Comparison of ENCODE assay signal across 21 cellular contexts in the genomic region with DNA sequence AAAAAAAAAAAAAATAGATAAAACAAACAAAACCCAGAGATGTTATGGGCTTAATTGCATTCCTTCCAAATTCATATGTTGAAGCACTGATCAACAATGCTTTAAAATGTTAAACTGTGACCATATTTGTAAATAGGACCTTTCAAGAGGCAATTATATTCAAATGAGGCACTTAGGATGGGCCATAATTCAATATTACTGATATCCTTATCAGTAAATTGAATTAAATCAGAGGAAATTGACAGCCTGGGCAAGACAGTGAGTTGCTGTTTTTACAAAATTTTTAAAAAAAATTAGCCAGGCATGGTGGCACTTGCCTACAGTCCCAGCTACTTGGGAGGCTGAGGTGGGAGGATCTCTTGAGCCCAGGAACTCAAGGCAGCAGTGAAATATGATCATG.
DNase-seq lines count a peak whose midpoint lies in the region; ATAC-seq and TF ChIP-seq lines count a peak whose summit lies in the region.
"Had no signal": no experiment of that assay in that cellular context is flagged by ENCODE, and none has a peak within 500 bp of the region (broad histone marks: within the 10 kb centered on the region; RNA-seq: fewer than 3 reads in every experiment).

No MANE protein-coding gene starts in this region.

- H2BK120ac ChIP-seq in IMR-90 (ENCODE audit: low read depth, low read length) = no peak overlapping the region

- POLR2A ChIA-PET in IMR-90 (lab: Charles Lee; ENCODE audit: unreplicated experiment) = no interaction called here
- POLR2A ChIA-PET in SK-N-SH (lab: Yijun Ruan, JAX) = no interaction called here

- H3K4me1 ChIP-seq in IMR-90 (ENCODE audit: control insufficient read depth, insufficient read depth, low read length) (peaks cover 2% of the 10 kb centered on the region; the same call in 1 of the 2 replicates), SK-N-SH (ENCODE audit: control insufficient read depth in 1 of 2, insufficient read depth in 2 of 2, low read depth in 1 of 2, low read length in 1 of 2) (no peaks in the 10 kb centered on the region; a peak in 1 of 4 replicates), osteoblast (ENCODE audit: insufficient read depth, low read length) (peaks cover 10% of the 10 kb centered on the region), aorta (ENCODE audit: control insufficient read depth in 1 of 2, insufficient read depth in 2 of 2, low read length in 2 of 2) (no peaks in the 10 kb centered on the region)
- H3K4me1 ChIP-seq: BLaER1 treated with 17β-estradiol and CSF1 and Interleukin-3, amounts not matched to agents 10 nM and 100 nM had no signal

- H3K36me3 ChIP-seq in IMR-90 (ENCODE audit: control insufficient read depth, insufficient read depth, low read length) (no peaks in the 10 kb centered on the region), SK-N-SH (replicated peaks in 1 of 2; ENCODE audit: control insufficient read depth in 1 of 2, insufficient read depth in 2 of 2, low read length in 1 of 2) (no peaks in the 10 kb centered on the region), osteoblast (ENCODE audit: insufficient read depth, low read length) (no peaks in the 10 kb centered on the region), aorta (ENCODE audit: control insufficient read depth in 1 of 2, insufficient read depth in 2 of 2, low read length in 1 of 2) (no peaks in the 10 kb centered on the region)
- H3K36me3 ChIP-seq: BLaER1 treated with 17β-estradiol and CSF1 and Interleukin-3, amounts not matched to agents 10 nM and 100 nM had no signal

- H3K4me3 ChIP-seq in IMR-90 (ENCODE audit: insufficient read depth, low read depth, low read length) (no peak overlapping the region), SK-N-SH (ENCODE audit: low read depth in 2 of 2, low read length in 1 of 2) (no peak overlapping the region), osteoblast (ENCODE audit: insufficient read depth, low read length) (no peak overlapping the region), aorta (ENCODE audit: low read length in 2 of 2) (no peak overlapping the region)
- H3K4me3 ChIP-seq: A549; BLaER1 treated with 17β-estradiol and CSF1 and Interleukin-3, amounts not matched to agents 10 nM and 100 nM; GM12878 had no signal

- peaks cover 5% of the 10 kb centered on the region for H3F3A ChIP-seq in SK-N-SH (replicated peaks; ENCODE audit: insufficient read depth)

- TF ChIP-seq POLR2A in IMR-90 (IDR thresholded peaks at IDR 0.05; ENCODE audit: low read depth, low read length) = no peak

- H2BK20ac ChIP-seq in IMR-90 (ENCODE audit: low read depth, low read length) = no peak overlapping the region

- H2AFZ ChIP-seq in IMR-90 (replicated peaks; ENCODE audit: low read length, poor library complexity) = no peak overlapping the region
- no peak overlapping the region for H2AFZ ChIP-seq in SK-N-SH (ENCODE audit: low read depth)
- H2AFZ ChIP-seq in osteoblast (ENCODE audit: low read length) = no peak overlapping the region

- TF ChIP-seq CTCF in IMR-90 (conservative IDR thresholded peaks at IDR 0.05; ENCODE audit: low read depth, low read length) (no peak), SK-N-SH (IDR thresholded peaks at IDR 0.05) (no peak), osteoblast (IDR thresholded peaks at IDR 0.05; ENCODE audit: extremely low read depth, low read depth, low read length) (no peak)

- no peak overlapping the region for H4K8ac ChIP-seq in IMR-90 (ENCODE audit: low read depth in 2 of 2, low read length in 2 of 2)

- H3K4me2 ChIP-seq in IMR-90 (ENCODE audit: low read depth, low read length) = no peak overlapping the region
- no peak overlapping the region for H3K4me2 ChIP-seq in SK-N-SH
- H3K4me2 ChIP-seq in osteoblast (ENCODE audit: insufficient read depth, low read length) = no peak overlapping the region
- H3K4me2 ChIP-seq: A549; BLaER1 treated with 17β-estradiol and CSF1 and Interleukin-3, amounts not matched to agents 10 nM and 100 nM had no signal

- H3K79me1 ChIP-seq in IMR-90 (ENCODE audit: low read depth in 1 of 2, low read length in 2 of 2) = no peaks in the 10 kb centered on the region

- DNase-seq in IMR-90 (no peak), SK-N-SH (no peak), osteoblast (ENCODE audit: insufficient read length, low spot score, missing footprints) (no peak), COLO668 (lab: John Stamatoyannopoulos, UW; ENCODE audit: unreplicated experiment) (no peak), aorta (no peak)
- DNase-seq: AML-193; CD4-positive, alpha-beta T cell; CD8-positive, alpha-beta T cell; COR-L47; DMS 273 treated with DMSO at 0.1 percent for 48 hours; DMS153; DMS53; DMS79; DND-41; EL; GDM1 had no signal

- H2BK15ac ChIP-seq in IMR-90 (ENCODE audit: low read depth, low read length) = no peak overlapping the region

- H2AK5ac ChIP-seq in IMR-90 (ENCODE audit: low read depth, low read length) = no peak overlapping the region

- CTCF ChIA-PET in IMR-90 (lab: Yijun Ruan, JAX) (no interaction called here), SK-N-SH (lab: Yijun Ruan, JAX) (no interaction called here)

- no peak overlapping the region for H2AK9ac ChIP-seq in IMR-90 (replicated peaks; ENCODE audit: low read depth, low read length, poor library complexity)

- TF ChIP-seq EP300 in SK-N-SH (IDR thresholded peaks at IDR 0.05; ENCODE audit: borderline replicate concordance in 1 of 2, low read depth in 1 of 2, low read length in 1 of 2) = peak in 1 of 2 experiments; percentile 56; a peak in 1 of 4 replicates

- no TSS peak for BruUV-seq in IMR-90 (replicated peaks; lab: Mats Ljungman, UMichigan)

- no peak overlapping the region for H3K27ac ChIP-seq in IMR-90 (ENCODE audit: insufficient read depth, low read length)
- no peak overlapping the region for H3K27ac ChIP-seq in SK-N-SH (ENCODE audit: low read depth in 2 of 2, low read length in 1 of 2)
- H3K27ac ChIP-seq in osteoblast (ENCODE audit: low read depth, low read length) = peak overlapping the region; percentile 13
- H3K27ac ChIP-seq in aorta (ENCODE audit: low read depth in 1 of 2, low read length in 2 of 2) = no peak overlapping the region
- H3K27ac ChIP-seq: 22Rv1; A549; BLaER1 treated with 17β-estradiol and CSF1 and Interleukin-3, amounts not matched to agents 10 nM and 100 nM; C4-2B had no signal

- peaks cover 9% of the 10 kb centered on the region for H3K9me3 ChIP-seq in IMR-90 (ENCODE audit: control insufficient read depth, insufficient read depth, low read length)
- H3K9me3 ChIP-seq in SK-N-SH = no peaks in the 10 kb centered on the region
- H3K9me3 ChIP-seq in osteoblast (ENCODE audit: low read depth, low read length) = peaks cover 2% of the 10 kb centered on the region
- no peaks in the 10 kb centered on the region for H3K9me3 ChIP-seq in aorta (ENCODE audit: control insufficient read depth, low read length)

- H3K56ac ChIP-seq in IMR-90 (ENCODE audit: extremely low read depth, insufficient read depth, low read length) = no peak overlapping the region

- H3K23ac ChIP-seq in IMR-90 (ENCODE audit: low read depth, low read length) = no peak overlapping the region

- H3K27me3 ChIP-seq in IMR-90 (ENCODE audit: control insufficient read depth, insufficient read depth, low read length) = no peaks in the 10 kb centered on the region
- H3K27me3 ChIP-seq in SK-N-SH (ENCODE audit: insufficient read depth) = no peaks in the 10 kb centered on the region
- no peaks in the 10 kb centered on the region for H3K27me3 ChIP-seq in osteoblast (ENCODE audit: insufficient read depth, low read length)
- H3K27me3 ChIP-seq in aorta (ENCODE audit: control insufficient read depth in 1 of 2, insufficient read depth in 2 of 2, low read length in 1 of 2) = no peaks in the 10 kb centered on the region
- H3K27me3 ChIP-seq: BLaER1 treated with 17β-estradiol and CSF1 and Interleukin-3, amounts not matched to agents 10 nM and 100 nM had no signal

- H4K91ac ChIP-seq in IMR-90 (ENCODE audit: insufficient read depth, low read depth, low read length) = no peak overlapping the region

- in situ Hi-C loops in IMR-90 (cut with MboI; ENCODE audit: low sequenced_read_pairs) = no loop called here

- intact Hi-C loops in IMR-90 (cut with micrococcal nuclease) = no loop called here
- intact Hi-C loops in aorta (cut with DNase I) = no loop called here

- no peak overlapping the region for H4K5ac ChIP-seq in IMR-90 (ENCODE audit: low read depth, low read length)

- ATAC-seq in IMR-90 (ENCODE audit: low read depth) = no peak
- no peak for ATAC-seq in aorta (ENCODE audit: low FRiP score)
- ATAC-seq: A549; CD8-positive, alpha-beta T cell; GM12878 had no signal

- dilution Hi-C loops in IMR-90 (cut with HindIII; ENCODE audit: low sequenced_read_pairs, unreplicated experiment) = no loop called here

- H4K20me1 ChIP-seq in IMR-90 (ENCODE audit: insufficient read depth, low read length) (no peaks in the 10 kb centered on the region), SK-N-SH (ENCODE audit: insufficient read depth) (no peaks in the 10 kb centered on the region), osteoblast (ENCODE audit: insufficient read depth, low read length) (no peaks in the 10 kb centered on the region)
- H4K20me1 ChIP-seq: BLaER1 treated with 17β-estradiol and CSF1 and Interleukin-3, amounts not matched to agents 10 nM and 100 nM had no signal

- H3K9me2 ChIP-seq in SK-N-SH = no peaks in the 10 kb centered on the region

- no peak overlapping the region for H3K4ac ChIP-seq in IMR-90 (ENCODE audit: low read depth, low read length)

- TF ChIP-seq RAD21 in IMR-90 (IDR thresholded peaks at IDR 0.05; ENCODE audit: low read length) (no peak), SK-N-SH (IDR thresholded peaks at IDR 0.05; ENCODE audit: low read length) (no peak)

- H3K14ac ChIP-seq in IMR-90 (replicated peaks; ENCODE audit: low read depth, low read length) = no peak overlapping the region

- H2BK5ac ChIP-seq in IMR-90 (ENCODE audit: low read depth, low read length, poor library complexity, severe bottlenecking) = peak overlapping the region; percentile 60

- H3K9ac ChIP-seq in IMR-90 (ENCODE audit: low read depth, low read length) (no peak overlapping the region), SK-N-SH (no peak overlapping the region)
- H3K9ac ChIP-seq: BLaER1 treated with 17β-estradiol and CSF1 and Interleukin-3, amounts not matched to agents 10 nM and 100 nM had no signal

- no peaks in the 10 kb centered on the region for H3K9me1 ChIP-seq in IMR-90 (ENCODE audit: insufficient read depth, low read length)

- peak overlapping the region; percentile 82; the same call in 1 of the 2 replicates for H3K18ac ChIP-seq in IMR-90 (ENCODE audit: low read depth, low read length)

- H3K79me2 ChIP-seq in SK-N-SH (ENCODE audit: insufficient read depth) (no peaks in the 10 kb centered on the region), osteoblast (ENCODE audit: insufficient read depth, low read length) (no peaks in the 10 kb centered on the region)

TF ChIP-seq in IMR-90, 13 proteins besides CTCF, POLR2A, EP300 and RAD21:
- no peak for TF ChIP-seq CEBPB (IDR thresholded peaks at IDR 0.05; ENCODE audit: low read depth, low read length)
TF ChIP-seq in IMR-90: peak in this region for 0.
